Comparison of ENCODE assay signal across 8 cellular contexts in the genomic region with DNA sequence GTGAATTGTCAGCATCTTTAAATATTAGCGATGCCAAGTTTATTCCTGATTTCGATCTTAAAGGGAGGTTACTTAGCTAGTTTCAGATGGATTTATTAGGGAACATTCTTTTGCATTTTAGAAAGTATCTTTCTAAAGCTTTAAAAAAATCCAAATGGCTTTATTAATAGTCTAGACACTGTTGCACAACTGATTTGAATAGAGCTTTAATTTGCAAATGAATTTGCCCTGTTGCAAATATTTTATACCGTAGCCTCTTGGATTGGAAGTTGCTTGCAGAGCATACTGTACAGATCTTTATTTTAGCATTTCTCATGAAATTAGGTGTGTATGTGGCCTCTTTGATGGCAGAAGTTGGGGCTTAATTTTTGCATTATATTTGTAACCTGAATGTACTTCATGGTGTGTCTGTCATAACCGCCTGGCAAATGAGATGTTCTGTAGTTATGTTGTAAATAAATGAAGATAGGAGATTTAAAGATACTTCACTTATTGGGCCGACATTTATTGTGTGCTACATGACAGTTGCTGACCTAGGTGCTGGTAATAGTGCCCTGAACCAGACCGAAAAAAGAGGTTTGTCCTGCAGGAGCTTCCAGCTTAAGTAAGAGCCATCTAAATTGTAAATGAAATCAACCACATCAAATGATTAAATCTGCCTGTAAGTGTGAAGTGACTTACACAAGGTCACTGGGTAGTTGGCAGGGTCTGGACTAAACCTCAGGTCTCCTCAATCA. TPM values are rescaled to one million over a fixed set of nuclear protein-coding genes. Genes with fewer than 3 reads are reported as not detected.
DNase-seq lines count a peak whose midpoint lies in the region; ATAC-seq and TF ChIP-seq lines count a peak whose summit lies in the region.

No MANE protein-coding gene starts in this region.

- DNase-seq in activated CD8-positive, alpha-beta memory T cell treated with anti-CD3 and anti-CD28 coated beads, Interleukin-2, amount 10 ng/mL, durations not matched to agents 7 days and 5 days = no peak
- DNase-seq in activated CD8-positive, alpha-beta memory T cell treated with anti-CD3 and anti-CD28 coated beads, Interleukin-2, amount 50 U/mL, for 4 hours = no peak
- DNase-seq in SK-N-MC (ENCODE audit: low read depth, low spot score) = no peak
- DNase-seq in esophagus squamous epithelium (lab: John Stamatoyannopoulos, UW) = no peak
- no peak for DNase-seq in UCSD-AML1 (lab: John Stamatoyannopoulos, UW; ENCODE audit: unreplicated experiment)
- no peak for DNase-seq in H7
- DNase-seq in mesenteric fat pad (ENCODE audit: low spot score) = no peak

- H3K9me3 Mint-ChIP-seq in activated CD8-positive, alpha-beta memory T cell treated with anti-CD3 and anti-CD28 coated beads, Interleukin-2, amount 10 ng/mL, durations not matched to agents 7 days and 5 days (ENCODE audit: low read depth) = no peaks in the 10 kb centered on the region

- CTCF ChIA-PET in activated CD8-positive, alpha-beta memory T cell treated with anti-CD3 and anti-CD28 coated beads, Interleukin-2, amount 10 ng/mL, durations not matched to agents 7 days and 5 days (lab: Charles Lee) = interaction anchor here (0.7 kb wide), 1 partner anchor 25 kb away, joined by 3 read pairs; no protein-coding TSS in a partner anchor

- peaks cover 21% of the 10 kb centered on the region for H3K36me3 Mint-ChIP-seq in activated CD8-positive, alpha-beta memory T cell treated with anti-CD3 and anti-CD28 coated beads, Interleukin-2, amount 10 ng/mL, durations not matched to agents 7 days and 5 days

- no peak for TF ChIP-seq CTCF in esophagus squamous epithelium (IDR thresholded peaks at IDR 0.05)

- peak overlapping the region; percentile 97 for H3K4me3 Mint-ChIP-seq in activated CD8-positive, alpha-beta memory T cell treated with anti-CD3 and anti-CD28 coated beads, Interleukin-2, amount 10 ng/mL, durations not matched to agents 7 days and 5 days

- peak overlapping the region; percentile 99 for H3K9ac ChIP-seq in SK-N-MC (ENCODE audit: insufficient read length)
- H3K9ac ChIP-seq in skeletal muscle satellite cell (ENCODE audit: low read depth, low read length) = peak overlapping the region; percentile 98

- 54 to 61% methylated on average over 6 of the region's 6 CpGs for WGBS in esophagus squamous epithelium, 2 donors

- H3K4me3 ChIP-seq in SK-N-MC (peak overlapping the region; percentile 93), esophagus squamous epithelium (peak overlapping the region in 3 of 4 donors; percentile 77 to 97 (median 97)), skeletal muscle satellite cell (ENCODE audit: low read length) (peak overlapping the region; percentile 92), H7 (ENCODE audit: insufficient read depth, low read depth, low read length) (no peak overlapping the region)

- no peak for TF ChIP-seq POLR2A in esophagus squamous epithelium (IDR thresholded peaks at IDR 0.05)

- H3K4me2 ChIP-seq in skeletal muscle satellite cell (ENCODE audit: low read length) = peak overlapping the region; percentile 82

- no peak overlapping the region for H3K27ac ChIP-seq in SK-N-MC
- no peak overlapping the region for H3K27ac ChIP-seq in esophagus squamous epithelium

- peaks cover 42% of the 10 kb centered on the region for H3K4me1 Mint-ChIP-seq in activated CD8-positive, alpha-beta memory T cell treated with anti-CD3 and anti-CD28 coated beads, Interleukin-2, amount 10 ng/mL, durations not matched to agents 7 days and 5 days

- H3K27me3 ChIP-seq in esophagus squamous epithelium = no peaks in the 10 kb centered on the region
- H3K27me3 ChIP-seq in skeletal muscle satellite cell (ENCODE audit: control insufficient read depth, insufficient read depth, low read length) = no peaks in the 10 kb centered on the region
- no peaks in the 10 kb centered on the region for H3K27me3 ChIP-seq in H7 (ENCODE audit: control insufficient read depth, insufficient read depth, low read length)

- intact Hi-C loops in esophagus squamous epithelium (cut with DNase I) = no loop called here

- peak overlapping the region; percentile 99 for H3K27ac Mint-ChIP-seq in activated CD8-positive, alpha-beta memory T cell treated with anti-CD3 and anti-CD28 coated beads, Interleukin-2, amount 10 ng/mL, durations not matched to agents 7 days and 5 days

- peaks cover 6% of the 10 kb centered on the region for H3K36me3 ChIP-seq in SK-N-MC (ENCODE audit: insufficient read depth, low read length)
- no peaks in the 10 kb centered on the region for H3K36me3 ChIP-seq in esophagus squamous epithelium
- no peaks in the 10 kb centered on the region for H3K36me3 ChIP-seq in skeletal muscle satellite cell (ENCODE audit: insufficient read depth, low read length)
- no peaks in the 10 kb centered on the region for H3K36me3 ChIP-seq in H7 (replicated peaks; ENCODE audit: control insufficient read depth, insufficient read depth, low read length)

- H3K9me3 ChIP-seq in SK-N-MC (ENCODE audit: low read depth, low read length) (peaks cover 3% of the 10 kb centered on the region; the same call in 1 of the 2 replicates), esophagus squamous epithelium (no peaks in the 10 kb centered on the region), skeletal muscle satellite cell (replicated peaks; ENCODE audit: low read length) (no peaks in the 10 kb centered on the region)

- H3K4me1 ChIP-seq in esophagus squamous epithelium (peaks cover 17 to 47% (median 19%) of the 10 kb centered on the region in 3 donors), skeletal muscle satellite cell (ENCODE audit: control insufficient read depth, insufficient read depth, low read length) (peaks cover 20% of the 10 kb centered on the region)

- no peaks in the 10 kb centered on the region for H3K27me3 Mint-ChIP-seq in activated CD8-positive, alpha-beta memory T cell treated with anti-CD3 and anti-CD28 coated beads, Interleukin-2, amount 10 ng/mL, durations not matched to agents 7 days and 5 days

- ATAC-seq in activated CD8-positive, alpha-beta memory T cell treated with anti-CD3 and anti-CD28 coated beads, Interleukin-2, amount 10 ng/mL, durations not matched to agents 7 days and 5 days = no peak

RNA-seq across cellular contexts. Expression of a gene that starts 1.8 kb away (rescaled TPM):
- 100 to 1,000 TPM; 103 to 104 TPM for total RNA-seq in activated CD8-positive, alpha-beta memory T cell treated with anti-CD3 and anti-CD28 coated beads, Interleukin-2, amount 10 ng/mL, durations not matched to agents 7 days and 5 days
- total RNA-seq in esophagus squamous epithelium (10 to 100 TPM; 43.4 to 92.7 (median 68.9) TPM), mesenteric fat pad (55.0 TPM)
- total RNA-seq in skeletal muscle satellite cell (2012; rRNA removed) = 52.4 and 57.8 TPM in 2 replicates
- 97.1 and 120 TPM in 2 replicates for total RNA-seq in H7 (2014; rRNA removed; shearing (Covaris generic))
